ENCODE assay signal across 9 cellular contexts in the genomic region with DNA sequence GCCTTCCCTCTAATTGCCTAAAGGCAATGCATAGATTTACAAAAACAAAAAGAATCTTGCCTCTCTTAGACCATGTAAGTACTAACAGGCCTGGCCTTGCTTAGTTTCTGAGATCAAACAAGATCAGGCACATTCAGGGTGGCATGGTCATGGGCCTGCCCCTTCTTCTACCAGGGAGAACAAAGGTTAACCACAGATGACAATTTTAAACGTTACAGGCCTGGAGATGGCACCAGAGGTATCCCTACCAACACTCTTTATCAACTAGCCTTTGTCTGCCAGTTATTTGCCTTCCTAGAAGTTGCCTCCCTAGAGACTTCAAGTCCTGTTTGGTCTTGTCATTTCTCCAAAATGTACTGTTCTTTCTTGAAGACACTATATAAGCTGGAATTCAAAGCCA.
DNase-seq lines count a peak whose midpoint lies in the region; ATAC-seq and TF ChIP-seq lines count a peak whose summit lies in the region.
"Had no signal": no experiment of that assay in that cellular context is flagged by ENCODE, and none has a peak within 500 bp of the region (broad histone marks: within the 10 kb centered on the region; RNA-seq: fewer than 3 reads in every experiment).

No MANE protein-coding gene starts in this region.

- no TSS peak for BruUV-seq in Panc1 (replicated peaks; lab: Mats Ljungman, UMichigan)

- H3K27ac Mint-ChIP-seq in glutamatergic neuron (ENCODE audit: unreplicated experiment) = no peak overlapping the region
- no peak overlapping the region for H3K27ac Mint-ChIP-seq in activated T-cell treated with anti-CD3 and anti-CD28 coated beads, Interleukin-2, amount 50 U/mL, for 72 hours
- H3K27ac Mint-ChIP-seq: memory B cell had no signal

- peaks cover 3% of the 10 kb centered on the region for H3K9me3 Mint-ChIP-seq in glutamatergic neuron (ENCODE audit: unreplicated experiment)
- no peaks in the 10 kb centered on the region for H3K9me3 Mint-ChIP-seq in activated T-cell treated with anti-CD3 and anti-CD28 coated beads, Interleukin-2, amount 50 U/mL, for 72 hours
- H3K9me3 Mint-ChIP-seq: memory B cell had no signal

- intact Hi-C loops in Panc1 (cut with micrococcal nuclease; ENCODE audit: unreplicated experiment) = no loop called here
- intact Hi-C loops in body of pancreas (cut with DNase I) = no loop called here

- H3K27me3 ChIP-seq in Panc1 (ENCODE audit: control insufficient read depth, insufficient read depth, low read length) (no peaks in the 10 kb centered on the region), body of pancreas (no peaks in the 10 kb centered on the region)

- CTCF ChIA-PET in Panc1 (lab: Charles Lee) = no interaction called here

- TF ChIP-seq CTCF in Panc1 (IDR thresholded peaks at IDR 0.05) (peak; percentile 25), body of pancreas (IDR thresholded peaks at IDR 0.05) (peak in 3 of 7 experiments; percentile 4 to 11 (median 6)), glutamatergic neuron (IDR thresholded peaks at IDR 0.05; ENCODE audit: partially characterized antibody, unreplicated experiment) (no peak)

- ATAC-seq in HG02885 (IDR thresholded peaks at IDR 0.05; ENCODE audit: poor library complexity, unreplicated experiment) (peak; percentile 53), Panc1 (no peak), body of pancreas (no peak), GM21528 (IDR thresholded peaks at IDR 0.05; ENCODE audit: low FRiP score, unreplicated experiment) (no peak)
- ATAC-seq in activated T-cell treated with anti-CD3 and anti-CD28 coated beads, Interleukin-2, amount 50 U/mL, for 72 hours (replicated peaks in 1 of 2) = no peak

- no peaks in the 10 kb centered on the region for H3K4me1 ChIP-seq in Panc1 (ENCODE audit: control insufficient read depth, insufficient read depth, low read length)
- H3K4me1 ChIP-seq in body of pancreas = no peaks in the 10 kb centered on the region

- H3K36me3 ChIP-seq in Panc1 (ENCODE audit: control insufficient read depth, insufficient read depth, low read length) (no peaks in the 10 kb centered on the region), body of pancreas (replicated peaks in 1 of 2; ENCODE audit: insufficient read depth in 1 of 2, low read depth in 2 of 2) (no peaks in the 10 kb centered on the region)

- peaks cover 2% of the 10 kb centered on the region for H3K27me3 Mint-ChIP-seq in glutamatergic neuron (ENCODE audit: unreplicated experiment)
- no peaks in the 10 kb centered on the region for H3K27me3 Mint-ChIP-seq in activated T-cell treated with anti-CD3 and anti-CD28 coated beads, Interleukin-2, amount 50 U/mL, for 72 hours (ENCODE audit: low read depth)
- H3K27me3 Mint-ChIP-seq: memory B cell had no signal

- H3K4me3 ChIP-seq in Panc1 (ENCODE audit: low read depth in 2 of 2, low read length in 2 of 2) (no peak overlapping the region), body of pancreas (no peak overlapping the region)

- H3K27ac ChIP-seq in Panc1 (ENCODE audit: low read length) = no peak overlapping the region
- no peak overlapping the region for H3K27ac ChIP-seq in body of pancreas

- H3K4me3 Mint-ChIP-seq in glutamatergic neuron (ENCODE audit: unreplicated experiment) = no peak overlapping the region
- H3K4me3 Mint-ChIP-seq in activated T-cell treated with anti-CD3 and anti-CD28 coated beads, Interleukin-2, amount 50 U/mL, for 72 hours = no peak overlapping the region
- H3K4me3 Mint-ChIP-seq: memory B cell had no signal

- H3K9me3 ChIP-seq in Panc1 (ENCODE audit: control insufficient read depth, insufficient read depth, low read depth, low read length) (no peaks in the 10 kb centered on the region), body of pancreas (no peaks in the 10 kb centered on the region)

- 0% methylated on average over 1 of the region's 1 CpG for WGBS in body of pancreas, 2 donors

- POLR2A ChIA-PET in Panc1 (lab: Charles Lee) = no interaction called here

- DNase-seq in D341Med (ENCODE audit: low spot score) (peak; percentile 32), Panc1 (ENCODE audit: low read depth, low spot score) (peak; percentile 17), iPS-NIHi7 (ENCODE audit: extremely low spot score) (peak; percentile 27), body of pancreas (no peak), glutamatergic neuron (no peak)
- DNase-seq in activated T-cell treated with anti-CD3 and anti-CD28 coated beads, Interleukin-2, amount 50 U/mL, for 72 hours = no peak

- peaks cover 11% of the 10 kb centered on the region for H3K4me1 Mint-ChIP-seq in glutamatergic neuron (ENCODE audit: low read depth, unreplicated experiment)
- no peaks in the 10 kb centered on the region for H3K4me1 Mint-ChIP-seq in activated T-cell treated with anti-CD3 and anti-CD28 coated beads, Interleukin-2, amount 50 U/mL, for 72 hours (ENCODE audit: low read depth)
- H3K4me1 Mint-ChIP-seq: memory B cell had no signal

- in situ Hi-C loops in Panc1 (cut with HindIII; ENCODE audit: low pct_unique_long_range_greater_than_20kb, low sequenced_read_pairs) = no loop called here

- no peak for TF ChIP-seq POLR2A in body of pancreas (IDR thresholded peaks at IDR 0.05)

- H3K36me3 Mint-ChIP-seq in glutamatergic neuron (ENCODE audit: unreplicated experiment) = no peaks in the 10 kb centered on the region
- no peaks in the 10 kb centered on the region for H3K36me3 Mint-ChIP-seq in activated T-cell treated with anti-CD3 and anti-CD28 coated beads, Interleukin-2, amount 50 U/mL, for 72 hours (ENCODE audit: insufficient read depth in 2 of 2)
- H3K36me3 Mint-ChIP-seq: memory B cell had no signal

Comparison
In these comparisons a context has a peak if more than half of its experiments do, and no peak if none do; other contexts are left out.
1. DNase-seq: peak in D341Med (single experiment), Panc1 (single experiment) and iPS-NIHi7 (single experiment); none in body of pancreas (0 of 4), glutamatergic neuron (single experiment) and activated T-cell treated with anti-CD3 and anti-CD28 coated beads, Interleukin-2, amount 50 U/mL, for 72 hours (0 of 2).